Comparison of ENCODE assay signal across 14 cellular contexts in the genomic region with DNA sequence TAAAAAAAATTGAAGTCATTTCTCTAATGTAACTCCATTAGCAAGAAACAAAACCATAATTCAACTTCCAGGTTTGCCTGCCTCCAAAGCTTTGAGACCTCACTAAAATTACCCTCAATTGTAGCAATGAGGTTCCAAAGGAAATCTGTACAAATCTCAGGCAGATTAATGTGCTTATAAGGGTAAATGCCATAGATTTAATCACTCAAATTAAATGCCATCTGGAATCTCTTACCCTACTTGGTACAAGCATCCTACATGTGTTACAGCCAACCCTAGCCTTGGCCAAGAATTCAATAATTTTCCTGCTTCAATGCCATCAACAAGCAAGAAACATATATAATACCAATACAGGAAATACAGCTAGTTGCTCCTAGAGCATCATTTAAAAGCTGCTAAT.
DNase-seq lines count a peak whose midpoint lies in the region; ATAC-seq and TF ChIP-seq lines count a peak whose summit lies in the region.
"Had no signal": no experiment of that assay in that cellular context is flagged by ENCODE, and none has a peak within 500 bp of the region (broad histone marks: within the 10 kb centered on the region; RNA-seq: fewer than 3 reads in every experiment).

No MANE protein-coding gene starts in this region.

- peak overlapping the region; percentile 94 for H3K4me3 Mint-ChIP-seq in activated naive CD4-positive, alpha-beta T cell treated with anti-CD3 and anti-CD28 coated beads for 36 hours
- H3K4me3 Mint-ChIP-seq: stimulated activated naive B cell treated with anti-CD40 and anti-IgM and Interleukin-4, amounts not matched to agents 10 μg/mL and 1 μg/mL and 100 μg/mL, for 72 hours had no signal

- intact Hi-C loops in activated naive CD4-positive, alpha-beta T cell treated with anti-CD3 and anti-CD28 coated beads for 36 hours (cut with micrococcal nuclease), result loop anchor here (1.0 to 5.0 kb wide), 11 partner anchors 15 to 1863 kb away; partner anchors contain the start of gene GPBP1
- intact Hi-C loops in stomach (cut with DNase I; ENCODE audit: low total_unique reads), result no loop called here

- peak overlapping the region; percentile 96 for H3K27ac Mint-ChIP-seq in activated naive CD4-positive, alpha-beta T cell treated with anti-CD3 and anti-CD28 coated beads for 36 hours
- H3K27ac Mint-ChIP-seq: stimulated activated naive B cell treated with anti-CD40 and anti-IgM and Interleukin-4, amounts not matched to agents 10 μg/mL and 1 μg/mL and 100 μg/mL, for 72 hours had no signal

- H3K4me1 Mint-ChIP-seq in activated naive CD4-positive, alpha-beta T cell treated with anti-CD3 and anti-CD28 coated beads for 36 hours (ENCODE audit: low read depth), result peaks cover 43% of the 10 kb centered on the region

- peak overlapping the region; percentile 94 for H3K27ac ChIP-seq in SK-N-MC
- H3K27ac ChIP-seq in stomach, result peak overlapping the region in 3 of 5 donors; percentile 54 to 95 (median 92)
- H3K27ac ChIP-seq in Peyer's patch, result no peak overlapping the region
- H3K27ac ChIP-seq: adrenal gland, esophagus squamous epithelium had no signal

- H3K4me3 ChIP-seq in SK-N-MC (peak overlapping the region; percentile 91), fibroblast of the aortic adventitia (ENCODE audit: low read depth, low read length) (no peak overlapping the region), stomach (peak overlapping the region in 1 of 4 donors; percentile 84), Peyer's patch (peak overlapping the region in 1 of 4 donors; percentile 19)
- H3K4me3 ChIP-seq: adrenal gland had no signal

- DNase-seq in activated naive CD4-positive, alpha-beta T cell treated with anti-CD3 and anti-CD28 coated beads for 36 hours, result no peak
- DNase-seq in activated naive CD4-positive, alpha-beta T cell (lab: John Stamatoyannopoulos, UW), result no peak
- DNase-seq in SK-N-MC (ENCODE audit: low read depth, low spot score), result no peak
- DNase-seq in fibroblast of the aortic adventitia (ENCODE audit: low read depth), result peak; percentile 11
- DNase-seq in stomach, result no peak
- no peak for DNase-seq in Peyer's patch
- no peak for DNase-seq in middle frontal gyrus (ENCODE audit: extremely low spot score, low spot score)
- DNase-seq: esophagus squamous epithelium; NCI-H510A; stimulated activated naive B cell treated with anti-CD40 and anti-IgM and Interleukin-4, amounts not matched to agents 10 μg/mL and 1 μg/mL and 100 μg/mL, for 72 hours had no signal

- H3K36me3 ChIP-seq in SK-N-MC (ENCODE audit: insufficient read depth, low read length), result peaks cover 4% of the 10 kb centered on the region
- H3K36me3 ChIP-seq in stomach, result no peaks in the 10 kb centered on the region
- no peaks in the 10 kb centered on the region for H3K36me3 ChIP-seq in Peyer's patch
- H3K36me3 ChIP-seq: adrenal gland, esophagus squamous epithelium had no signal

- H3K27me3 Mint-ChIP-seq in activated naive CD4-positive, alpha-beta T cell treated with anti-CD3 and anti-CD28 coated beads for 36 hours (ENCODE audit: low read depth), result no peaks in the 10 kb centered on the region

- TF ChIP-seq CTCF in fibroblast of the aortic adventitia (IDR thresholded peaks at IDR 0.05; ENCODE audit: insufficient read depth, low read length), result no peak
- TF ChIP-seq CTCF in stomach (IDR thresholded peaks at IDR 0.05), result no peak
- TF ChIP-seq CTCF in Peyer's patch (IDR thresholded peaks at IDR 0.05), result no peak

- peak overlapping the region; percentile 65 for H3K9ac ChIP-seq in SK-N-MC (ENCODE audit: insufficient read length)

- ATAC-seq in GM18517 (IDR thresholded peaks at IDR 0.05; ENCODE audit: unreplicated experiment), result no peak
- ATAC-seq: left lobe of liver; stimulated activated naive B cell treated with anti-CD40 and anti-IgM and Interleukin-4, amounts not matched to agents 10 μg/mL and 1 μg/mL and 100 μg/mL, for 72 hours had no signal

- H3K9me3 ChIP-seq in SK-N-MC (ENCODE audit: low read depth, low read length) (no peaks in the 10 kb centered on the region), stomach (no peaks in the 10 kb centered on the region), Peyer's patch (no peaks in the 10 kb centered on the region)
- H3K9me3 ChIP-seq: adrenal gland, esophagus squamous epithelium had no signal

- CTCF ChIA-PET in activated naive CD4-positive, alpha-beta T cell treated with anti-CD3 and anti-CD28 coated beads for 36 hours (lab: Charles Lee), result interaction anchor here (1.0 to 6.0 kb wide), 16 partner anchors 11 to 162 kb away, joined by 3 to 75 read pairs (median 6); no protein-coding TSS in a partner anchor

- H3K4me1 ChIP-seq in stomach, result peaks cover 9 to 79% (median 40%) of the 10 kb centered on the region in 4 donors
- H3K4me1 ChIP-seq in Peyer's patch, result peaks cover 0 to 7% (median 0%) of the 10 kb centered on the region in 4 donors

- no peak for TF ChIP-seq POLR2A in stomach (IDR thresholded peaks at IDR 0.05)
- TF ChIP-seq POLR2A in Peyer's patch (IDR thresholded peaks at IDR 0.05), result no peak

- H3K36me3 Mint-ChIP-seq in activated naive CD4-positive, alpha-beta T cell treated with anti-CD3 and anti-CD28 coated beads for 36 hours (ENCODE audit: low read depth), result peaks cover 55% of the 10 kb centered on the region

- no peak for TF ChIP-seq EP300 in stomach (IDR thresholded peaks at IDR 0.05)

- H3K27me3 ChIP-seq in stomach (no peaks in the 10 kb centered on the region), Peyer's patch (no peaks in the 10 kb centered on the region)
- H3K27me3 ChIP-seq: adrenal gland had no signal

- no peaks in the 10 kb centered on the region for H3K9me3 Mint-ChIP-seq in activated naive CD4-positive, alpha-beta T cell treated with anti-CD3 and anti-CD28 coated beads for 36 hours
- H3K9me3 Mint-ChIP-seq: IgD-negative memory B cell; stimulated activated naive B cell treated with anti-CD40 and anti-IgM and Interleukin-4, amounts not matched to agents 10 μg/mL and 1 μg/mL and 100 μg/mL, for 72 hours had no signal

Comparison
In these comparisons a context has a peak if more than half of its experiments do, and no peak if none do; other contexts are left out.
1. H3K27ac ChIP-seq: peak in SK-N-MC (single experiment) and stomach (3 of 5); none in Peyer's patch (0 of 4).